26 cellular contexts compared by ENCODE assay signal in genomic region chr6:31209137-31209536, GRCh38. TPM values are rescaled to one million over a fixed set of nuclear protein-coding genes. Genes with fewer than 3 reads are reported as not detected.
DNase-seq lines count a peak whose midpoint lies in the region; ATAC-seq and TF ChIP-seq lines count a peak whose summit lies in the region.
"Had no signal": no experiment of that assay in that cellular context is flagged by ENCODE, and none has a peak within 500 bp of the region (broad histone marks: within the 10 kb centered on the region; RNA-seq: fewer than 3 reads in every experiment).

No MANE protein-coding gene starts in this region.

- TF ChIP-seq CTCF in C4-2B (conservative IDR thresholded peaks at IDR 0.05) (no peak), HL-60 (IDR thresholded peaks at IDR 0.05; ENCODE audit: insufficient read depth, low read length) (no peak), neutrophil (IDR thresholded peaks at IDR 0.05) (no peak)

- ATAC-seq in left colon = peak; percentile 79
- ATAC-seq: Right ventricle myocardium inferior, SK-N-SH treated with all-trans-retinoic acid at 6 μM for 48 hours had no signal

- no peaks in the 10 kb centered on the region for H3K27me3 ChIP-seq in HL-60 (ENCODE audit: insufficient read depth, poor library complexity, severe bottlenecking)
- no peaks in the 10 kb centered on the region for H3K27me3 ChIP-seq in neutrophil
- H3K27me3 ChIP-seq: BLaER1 had no signal

- H3K4me1 ChIP-seq in neutrophil (ENCODE audit: control insufficient read depth in 1 of 2, insufficient read depth in 1 of 2, low read depth in 1 of 2, low read length in 1 of 2) = peaks cover 98 to 99% of the 10 kb centered on the region in 2 experiments
- H3K4me1 ChIP-seq: SJCRH30 had no signal

- H3K4me3 ChIP-seq in HL-60 (replicated peaks; ENCODE audit: insufficient read depth, low read length) = no peak overlapping the region
- peak overlapping the region; percentile 16 to 28 for H3K4me3 ChIP-seq in neutrophil (ENCODE audit: low read depth in 1 of 2, low read length in 1 of 2)
- H3K4me3 ChIP-seq: BLaER1, PC-9, SJCRH30 had no signal

- DNase-seq in HL-60 (ENCODE audit: low read depth in 1 of 2, low spot score in 1 of 2) (no peak), left colon (no peak), activated T-cell treated with anti-CD3 and anti-CD28 coated beads for 4 hours (no peak), T1000 (lab: John Stamatoyannopoulos, UW) (no peak), NCI-H2107 (lab: John Stamatoyannopoulos, UW) (no peak), NCI-H1105 (lab: John Stamatoyannopoulos, UW) (no peak)
- DNase-seq: CD4-positive, alpha-beta memory T cell; DMS 273 treated with DMSO at 0.1 percent for 48 hours; DMS79 treated with DMSO at 0.1 percent for 48 hours; HCEC 1CT; KBM-7; MV-4-11; NCI-H1105 treated with DMSO at 0.1 percent for 48 hours; NCI-H146; NCI-H2029; NCI-H446 treated with DMSO at 0.1 percent for 48 hours; NCI-H526; NCI-H82; NK-92 treated with Interleukin-12 subunit alpha and Interleukin-12 subunit beta, amount 100 ng/mL, for 24 hours; PC-9; SJCRH30 had no signal

- peak overlapping the region; percentile 65 for H3K27ac ChIP-seq in C4-2B
- H3K27ac ChIP-seq in HL-60 (replicated peaks) = peak overlapping the region; percentile 46
- peak overlapping the region; percentile 83 for H3K27ac ChIP-seq in neutrophil
- H3K27ac ChIP-seq: BLaER1, PC-9, SJCRH30 had no signal

- intact Hi-C loops in left colon (cut with DNase I, micrococcal nuclease) = no loop called here

- H3K36me3 ChIP-seq in neutrophil = peaks cover 29% of the 10 kb centered on the region
- H3K36me3 ChIP-seq: BLaER1, SJCRH30 had no signal

- no peaks in the 10 kb centered on the region for H3K9me3 ChIP-seq in neutrophil
- H3K9me3 ChIP-seq: BLaER1, SJCRH30 had no signal

RNA-seq across cellular contexts. Expression of gene POU5F1, which starts 38.7 kb away (rescaled TPM):
- total RNA-seq in left colon = 1 to 10 TPM; 1.8 to 6.3 TPM
- total RNA-seq: CD4-positive, alpha-beta memory T cell had no signal

RNA-seq across cellular contexts. Expression of gene TCF19, which starts 50.7 kb away (rescaled TPM):
- 1 to 10 TPM; 4.2 to 7.1 TPM for total RNA-seq in left colon

RNA-seq across cellular contexts. Expression of gene CCHCR1, which starts 51.5 kb away (rescaled TPM):
- total RNA-seq in left colon = 10 to 100 TPM; 24.3 to 39.0 TPM
